In the genomic region with DNA sequence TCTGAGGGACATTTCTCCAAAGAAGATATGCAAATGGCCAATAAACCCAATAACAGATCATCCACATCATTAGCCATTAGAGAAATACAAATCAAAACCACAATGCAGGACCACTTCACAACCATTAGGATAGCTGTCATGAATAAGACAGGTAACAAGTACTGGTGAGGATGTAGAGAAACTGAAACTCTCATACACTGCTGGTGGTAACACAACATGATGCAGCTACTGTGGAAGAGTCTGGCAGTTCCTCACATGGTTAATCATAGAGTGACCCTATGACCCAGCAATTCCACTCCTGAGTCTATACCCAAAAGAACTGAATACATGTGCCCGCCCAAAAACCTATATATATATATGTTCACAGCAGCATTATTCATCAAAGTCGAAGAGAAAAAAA, we compare ENCODE assay signal across 16 cellular contexts. TPM values are rescaled to one million over a fixed set of nuclear protein-coding genes. Genes with fewer than 3 reads are reported as not detected.
A peak's percentile ranks its signal among the peaks of the same experiment; 100 is the strongest.
DNase-seq lines count a peak whose midpoint lies in the region; ATAC-seq, FAIRE-seq and TF ChIP-seq lines count a peak whose summit lies in the region.
"Had no signal": no experiment of that assay in that cellular context is flagged by ENCODE, and none has a peak within 500 bp of the region (broad histone marks: within the 10 kb centered on the region; RNA-seq: fewer than 3 reads in every experiment).

No MANE protein-coding gene starts in this region.

- H3K4me3 Mint-ChIP-seq in stimulated activated naive CD8-positive, alpha-beta T cell treated with anti-CD3 and anti-CD28 coated beads, Interleukin-15, amount 100 ng/mL, for 72 hours = no peak overlapping the region
- no peak overlapping the region for H3K4me3 Mint-ChIP-seq in activated T-helper 17 cell treated with anti-CD3 and anti-CD28 coated beads, Interleukin-2, amount 50 U/mL, for 72 hours
- H3K4me3 Mint-ChIP-seq: B cell; CD8-positive, alpha-beta T cell; H9 had no signal

- TF ChIP-seq CTCF in HEK293 (tag by site-specific recombination; IDR thresholded peaks at IDR 0.05) (no peak), sigmoid colon (IDR thresholded peaks at IDR 0.05) (no peak)

- peak; percentile 56 for ATAC-seq in stimulated activated naive CD8-positive, alpha-beta T cell treated with anti-CD3 and anti-CD28 coated beads, Interleukin-15, amount 100 ng/mL, for 72 hours
- ATAC-seq in stimulated activated naive CD8-positive, alpha-beta T cell treated with anti-CD3 and anti-CD28 coated beads, Interleukin-15, Interleukin-2, amounts not matched to agents 100 U/mL and 50 U/mL, for 24 hours = no peak
- peak; percentile 39 for ATAC-seq in activated T-helper 17 cell treated with anti-CD3 and anti-CD28 coated beads, Interleukin-2, amount 50 U/mL, for 72 hours (replicated peaks)
- ATAC-seq: CD8-positive, alpha-beta T cell had no signal

- H3K4me3 ChIP-seq in HEK293 (ENCODE audit: low read depth, low read length) (no peak overlapping the region), sigmoid colon (no peak overlapping the region)
- H3K4me3 ChIP-seq: BLaER1 treated with 17β-estradiol and CSF1 and Interleukin-3, amounts not matched to agents 10 nM and 100 nM had no signal

- H3K9me3 Mint-ChIP-seq in stimulated activated naive CD8-positive, alpha-beta T cell treated with anti-CD3 and anti-CD28 coated beads, Interleukin-15, amount 100 ng/mL, for 72 hours = no peaks in the 10 kb centered on the region
- H3K9me3 Mint-ChIP-seq in activated T-helper 17 cell treated with anti-CD3 and anti-CD28 coated beads, Interleukin-2, amount 50 U/mL, for 72 hours = no peaks in the 10 kb centered on the region
- H3K9me3 Mint-ChIP-seq: CD8-positive, alpha-beta T cell; H9 had no signal

- H3K27me3 ChIP-seq in sigmoid colon = no peaks in the 10 kb centered on the region
- H3K27me3 ChIP-seq: BLaER1 treated with 17β-estradiol and CSF1 and Interleukin-3, amounts not matched to agents 10 nM and 100 nM had no signal

- H3K27ac Mint-ChIP-seq in stimulated activated naive CD8-positive, alpha-beta T cell treated with anti-CD3 and anti-CD28 coated beads, Interleukin-15, amount 100 ng/mL, for 72 hours = no peak overlapping the region
- H3K27ac Mint-ChIP-seq in activated T-helper 17 cell treated with anti-CD3 and anti-CD28 coated beads, Interleukin-2, amount 50 U/mL, for 72 hours = no peak overlapping the region
- H3K27ac Mint-ChIP-seq: B cell; CD8-positive, alpha-beta T cell; H9 had no signal

- TF ChIP-seq EP300 in sigmoid colon (IDR thresholded peaks at IDR 0.05) = no peak

- no peak overlapping the region for H3K27ac ChIP-seq in HEK293 (ENCODE audit: extremely low read depth, low read depth, low read length)
- H3K27ac ChIP-seq in substantia nigra (ENCODE audit: low read depth, low read length, poor library complexity, severe bottlenecking) = no peak overlapping the region
- no peak overlapping the region for H3K27ac ChIP-seq in sigmoid colon
- H3K27ac ChIP-seq: BLaER1 treated with 17β-estradiol and CSF1 and Interleukin-3, amounts not matched to agents 10 nM and 100 nM had no signal

- H3K4me1 Mint-ChIP-seq in stimulated activated naive CD8-positive, alpha-beta T cell treated with anti-CD3 and anti-CD28 coated beads, Interleukin-15, amount 100 ng/mL, for 72 hours = no peaks in the 10 kb centered on the region
- no peaks in the 10 kb centered on the region for H3K4me1 Mint-ChIP-seq in activated T-helper 17 cell treated with anti-CD3 and anti-CD28 coated beads, Interleukin-2, amount 50 U/mL, for 72 hours
- H3K4me1 Mint-ChIP-seq: B cell had no signal

- peaks cover 4% of the 10 kb centered on the region for H3K36me3 Mint-ChIP-seq in activated T-helper 17 cell treated with anti-CD3 and anti-CD28 coated beads, Interleukin-2, amount 50 U/mL, for 72 hours (ENCODE audit: low read depth)

- WGBS in sigmoid colon, 2 donors = 96 to 97% methylated on average over 2 of the region's 2 CpGs

- no peak for TF ChIP-seq POLR2A in sigmoid colon (IDR thresholded peaks at IDR 0.05)

- POLR2A ChIA-PET in HEK293 (lab: Yijun Ruan, JAX) = no interaction called here

- H3K27me3 Mint-ChIP-seq in stimulated activated naive CD8-positive, alpha-beta T cell treated with anti-CD3 and anti-CD28 coated beads, Interleukin-15, amount 100 ng/mL, for 72 hours = no peaks in the 10 kb centered on the region
- no peaks in the 10 kb centered on the region for H3K27me3 Mint-ChIP-seq in activated T-helper 17 cell treated with anti-CD3 and anti-CD28 coated beads, Interleukin-2, amount 50 U/mL, for 72 hours
- H3K27me3 Mint-ChIP-seq: B cell had no signal

- intact Hi-C loops in sigmoid colon (cut with DNase I) = no loop called here

- FAIRE-seq in urothelium cell line (lab: Jason Lieb, UNC) = peak; percentile 79
- FAIRE-seq: H1 had no signal

- no peaks in the 10 kb centered on the region for H3K36me3 ChIP-seq in HEK293 (ENCODE audit: control insufficient read depth in 2 of 2, insufficient read depth in 1 of 2, low read length in 2 of 2)
- no peaks in the 10 kb centered on the region for H3K36me3 ChIP-seq in sigmoid colon
- H3K36me3 ChIP-seq: BLaER1 treated with 17β-estradiol and CSF1 and Interleukin-3, amounts not matched to agents 10 nM and 100 nM had no signal

- H3K9me3 ChIP-seq in HEK293 (ENCODE audit: control insufficient read depth, insufficient read depth, low read depth, low read length) (no peaks in the 10 kb centered on the region), sigmoid colon (no peaks in the 10 kb centered on the region)
- H3K9me3 ChIP-seq: BLaER1 treated with 17β-estradiol and CSF1 and Interleukin-3, amounts not matched to agents 10 nM and 100 nM had no signal

- no peak for DNase-seq in stimulated activated naive CD8-positive, alpha-beta T cell treated with anti-CD3 and anti-CD28 coated beads, Interleukin-15, amount 100 ng/mL, for 72 hours
- DNase-seq in stimulated activated naive CD8-positive, alpha-beta T cell treated with anti-CD3 and anti-CD28 coated beads, Interleukin-15, Interleukin-2, amounts not matched to agents 100 U/mL and 50 U/mL, for 24 hours = no peak
- no peak for DNase-seq in urothelium cell line (ENCODE audit: low spot score)
- no peak for DNase-seq in substantia nigra (lab: John Stamatoyannopoulos, UW)
- DNase-seq in sigmoid colon = no peak
- DNase-seq in stimulated activated naive CD4-positive, alpha-beta T cell (lab: John Stamatoyannopoulos, UW) = no peak
- DNase-seq: Calu3; CD8-positive, alpha-beta T cell; DMS79 treated with DMSO at 0.1 percent for 48 hours; GF-D8; H9 had no signal

- CTCF ChIA-PET in HEK293 (lab: Yijun Ruan, JAX) = no interaction called here

- H3K4me1 ChIP-seq in HEK293 (ENCODE audit: control insufficient read depth, insufficient read depth, low read length) = no peaks in the 10 kb centered on the region
- no peaks in the 10 kb centered on the region for H3K4me1 ChIP-seq in sigmoid colon
- H3K4me1 ChIP-seq: BLaER1 treated with 17β-estradiol and CSF1 and Interleukin-3, amounts not matched to agents 10 nM and 100 nM had no signal

TF ChIP-seq in HEK293, 187 proteins besides CTCF, POLR2A, EP300 and RAD21:
- TF ChIP-seq, protein P1, sequence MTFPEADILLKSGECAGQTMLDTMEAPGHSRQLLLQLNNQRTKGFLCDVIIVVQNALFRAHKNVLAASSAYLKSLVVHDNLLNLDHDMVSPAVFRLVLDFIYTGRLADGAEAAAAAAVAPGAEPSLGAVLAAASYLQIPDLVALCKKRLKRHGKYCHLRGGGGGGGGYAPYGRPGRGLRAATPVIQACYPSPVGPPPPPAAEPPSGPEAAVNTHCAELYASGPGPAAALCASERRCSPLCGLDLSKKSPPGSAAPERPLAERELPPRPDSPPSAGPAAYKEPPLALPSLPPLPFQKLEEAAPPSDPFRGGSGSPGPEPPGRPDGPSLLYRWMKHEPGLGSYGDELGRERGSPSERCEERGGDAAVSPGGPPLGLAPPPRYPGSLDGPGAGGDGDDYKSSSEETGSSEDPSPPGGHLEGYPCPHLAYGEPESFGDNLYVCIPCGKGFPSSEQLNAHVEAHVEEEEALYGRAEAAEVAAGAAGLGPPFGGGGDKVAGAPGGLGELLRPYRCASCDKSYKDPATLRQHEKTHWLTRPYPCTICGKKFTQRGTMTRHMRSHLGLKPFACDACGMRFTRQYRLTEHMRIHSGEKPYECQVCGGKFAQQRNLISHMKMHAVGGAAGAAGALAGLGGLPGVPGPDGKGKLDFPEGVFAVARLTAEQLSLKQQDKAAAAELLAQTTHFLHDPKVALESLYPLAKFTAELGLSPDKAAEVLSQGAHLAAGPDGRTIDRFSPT (tag by site-specific recombination; IDR thresholded peaks at IDR 0.05) = no peak
- 0 out of 2 replicates have a peak, but pooled peaks have one; percentile 21 for TF ChIP-seq ZNF140 (tag by site-specific recombination; IDR thresholded peaks at IDR 0.05)
TF ChIP-seq in HEK293: peak in this region for 1.

RNA-seq across cellular contexts. Expression of a gene that starts 39.0 kb away (rescaled TPM):
- 1 to 10 TPM; 4.7 to 8.0 TPM for total RNA-seq in activated T-helper 17 cell treated with anti-CD3 and anti-CD28 coated beads, Interleukin-2, amount 50 U/mL, for 72 hours
- under 1 TPM; 0.16 to 0.81 (median 0.63) TPM for total RNA-seq in sigmoid colon
- 1 to 10 TPM in 1 of 3 donors, under 1 TPM in 1, not detected in 1; 0.60 to 3.6 TPM for polyA plus RNA-seq in sigmoid colon
